ENCODE assay signal across 8 cellular contexts in genomic region chr17:7856840-7857723, GRCh38. TPM values are rescaled to one million over a fixed set of nuclear protein-coding genes. Genes with fewer than 3 reads are reported as not detected.
DNase-seq lines count a peak whose midpoint lies in the region; ATAC-seq and TF ChIP-seq lines count a peak whose summit lies in the region.

NAA38 (minus strand) TSS chr17:7857559; CDS start chr17:7857463, 96 bp downstream.

- peak; percentile 72 for TF ChIP-seq CTCF in foreskin keratinocyte (conservative IDR thresholded peaks at IDR 0.05)
- no peak for TF ChIP-seq CTCF in subcutaneous adipose tissue (IDR thresholded peaks at IDR 0.05; ENCODE audit: low read depth)

- H3K4me1 ChIP-seq in HAP-1: peaks cover 19% of the 10 kb centered on the region
- no peaks in the 10 kb centered on the region for H3K4me1 ChIP-seq in foreskin keratinocyte
- H3K4me1 ChIP-seq in neuron (ENCODE audit: insufficient read depth, low read length): peaks cover 37% of the 10 kb centered on the region

- DNase-seq in GDM1 (lab: John Stamatoyannopoulos, UW) (peak; percentile 98), HAP-1 (ENCODE audit: low spot score in 2 of 2) (peak; percentile 98 to 99), MG63 (peak; percentile 99), SHP77 treated with DMSO at 0.1 percent for 48 hours (lab: John Stamatoyannopoulos, UW) (peak; percentile 100), activated gamma-delta T cell (lab: John Stamatoyannopoulos, UW) (peak; percentile 81), foreskin keratinocyte (peak; percentile 99)

- peak within 1 kb of the TSS; percentile 76 for H3K27ac ChIP-seq in foreskin keratinocyte

- no peaks in the 10 kb centered on the region for H3K27me3 ChIP-seq in HAP-1 (ENCODE audit: low read depth)
- no peaks in the 10 kb centered on the region for H3K27me3 ChIP-seq in MG63
- no peaks in the 10 kb centered on the region for H3K27me3 ChIP-seq in foreskin keratinocyte
- H3K27me3 ChIP-seq in neuron (ENCODE audit: insufficient read depth, low read length): no peaks in the 10 kb centered on the region

- peak; percentile 83 for ATAC-seq in foreskin keratinocyte

- H2AFZ ChIP-seq in neuron (ENCODE audit: low read depth, low read length): no peak within 1 kb of the TSS

- H3K9me3 ChIP-seq in HAP-1 (no peaks in the 10 kb centered on the region), MG63 (no peaks in the 10 kb centered on the region), neuron (ENCODE audit: low read length) (no peaks in the 10 kb centered on the region)

- in situ Hi-C loops in HAP-1 (cut with MboI; ENCODE audit: low sequenced_read_pairs): no loop called here

- H3K4me3 ChIP-seq in HAP-1 (peak within 1 kb of the TSS; percentile 63), MG63 (peak within 1 kb of the TSS; percentile 82), neuron (ENCODE audit: low read length) (peak within 1 kb of the TSS; percentile 58)

- H3K36me3 ChIP-seq in HAP-1 (replicated peaks) (peaks cover 20% of the 10 kb centered on the region), MG63 (peaks cover 48% of the 10 kb centered on the region), neuron (ENCODE audit: insufficient read depth, low read length) (peaks cover 19% of the 10 kb centered on the region)

RNA-seq across cellular contexts. Expression of gene NAA38, which starts in this region (rescaled TPM):
- 74.9 and 264 TPM in 2 replicates for total RNA-seq in MG63 (2014; rRNA removed; shearing (Covaris generic); ENCODE audit: low replicate concordance)
- total RNA-seq in foreskin keratinocyte: 119 and 136 TPM in 2 replicates
- polyA plus RNA-seq in foreskin keratinocyte: 143 and 146 TPM in 2 replicates
- total RNA-seq in subcutaneous adipose tissue: 100 to 1,000 TPM in 2 of 4 donors, 10 to 100 TPM in 2; 68.0 to 184 (median 96.7) TPM

Comparison
In these comparisons a context has a peak if more than half of its experiments do, and no peak if none do; other contexts are left out.
1. Peak in every context shown above with its lines: DNase-seq, ATAC-seq, H3K4me3 ChIP-seq and H3K27ac ChIP-seq.